24 cellular contexts compared by ENCODE assay signal in genomic region chr19:52286256-52286655, GRCh38.
"Had no signal": no experiment of that assay in that cellular context is flagged by ENCODE, and none has a peak within 500 bp of the region (broad histone marks: within the 10 kb centered on the region; RNA-seq: fewer than 3 reads in every experiment).

No MANE protein-coding gene starts in this region.

- H3K27me3 Mint-ChIP-seq: dendritic cell treated with granulocyte-macrophage colony-stimulating factor and Interleukin-4, amounts not matched to agents 40 ng/mL and 50 ng/mL, for 4 days; effector memory CD8-positive, alpha-beta T cell; naive B cell had no signal

- H3K9me3 ChIP-seq: colonic mucosa, esophagus muscularis mucosa, gastroesophageal sphincter had no signal

- ATAC-seq: effector memory CD8-positive, alpha-beta T cell; foreskin keratinocyte; gastroesophageal sphincter; heart left ventricle; left colon; left lung; left ventricle myocardium superior; lower lobe of right lung; mucosa of descending colon had no signal

- H3K4me1 ChIP-seq: colonic mucosa, esophagus muscularis mucosa, foreskin keratinocyte, gastroesophageal sphincter, heart left ventricle, left lung, lower lobe of right lung had no signal

- DNase-seq: colonic mucosa; cortex of kidney; effector CD8-positive, alpha-beta T cell; effector memory CD8-positive, alpha-beta T cell; endodermal cell; foreskin keratinocyte; heart left ventricle; hypothalamus; immature natural killer cell; islet precursor cell; kidney; kidney glomerular epithelial cell; left colon; left lung; left ventricle myocardium superior; lower lobe of right lung; mesenchymal stem cell; mucosa of descending colon; naive B cell had no signal

- H3K4me1 Mint-ChIP-seq: endodermal cell had no signal

- H3K27ac ChIP-seq: colonic mucosa, esophagus muscularis mucosa, foreskin keratinocyte, gastroesophageal sphincter, heart left ventricle, hepatocyte, left lung, lower lobe of right lung had no signal

- H3K4me3 ChIP-seq: colonic mucosa, esophagus muscularis mucosa, gastroesophageal sphincter, heart left ventricle, hepatocyte, left lung, lower lobe of right lung, mucosa of descending colon had no signal

- H3K27me3 ChIP-seq: colonic mucosa, esophagus muscularis mucosa, foreskin keratinocyte, gastroesophageal sphincter, heart left ventricle, hepatocyte, left lung had no signal

- H3K27ac Mint-ChIP-seq: dendritic cell treated with granulocyte-macrophage colony-stimulating factor and Interleukin-4, amounts not matched to agents 40 ng/mL and 50 ng/mL, for 4 days; effector memory CD8-positive, alpha-beta T cell; endodermal cell had no signal

- H3K4me3 Mint-ChIP-seq: dendritic cell treated with granulocyte-macrophage colony-stimulating factor and Interleukin-4, amounts not matched to agents 40 ng/mL and 50 ng/mL, for 4 days; effector memory CD8-positive, alpha-beta T cell; endodermal cell; immature natural killer cell; mesothelial cell of epicardium; naive B cell had no signal

- H3K36me3 ChIP-seq: colonic mucosa had no signal
